In the genomic region with DNA sequence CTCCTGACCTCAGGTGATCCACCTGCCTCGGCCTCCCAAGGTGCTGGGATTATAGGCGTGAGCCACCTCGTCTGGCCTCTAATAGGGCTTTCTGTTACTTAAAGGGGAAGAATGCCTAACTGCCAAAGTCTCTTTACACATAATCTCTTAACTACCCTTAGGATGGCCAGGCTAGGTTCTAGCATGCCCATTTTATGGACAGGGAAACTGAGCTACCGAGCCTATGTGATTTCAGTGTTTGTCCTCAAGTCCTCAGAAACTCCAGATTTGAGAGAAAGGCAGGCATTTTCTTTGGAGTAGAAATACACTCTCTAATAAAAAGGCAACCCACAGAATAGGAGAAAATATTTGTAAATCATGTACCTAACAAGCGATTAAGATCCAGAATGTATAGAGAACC, we compare ENCODE assay signal across 36 cellular contexts. TPM values are rescaled to one million over a fixed set of nuclear protein-coding genes. Genes with fewer than 3 reads are reported as not detected.
"Had no signal": no experiment of that assay in that cellular context is flagged by ENCODE, and none has a peak within 500 bp of the region (broad histone marks: within the 10 kb centered on the region; RNA-seq: fewer than 3 reads in every experiment).

No MANE protein-coding gene starts in this region.

- DNase-seq: naive B cell; naive thymus-derived CD8-positive, alpha-beta T cell; nephron progenitor cell; nucleus accumbens; pancreas; retina; spleen; stimulated activated CD4-positive, alpha-beta T cell treated with anti-CD3 and anti-CD28 coated beads, Interleukin-12 subunit alpha, Interleukin-12 subunit beta, amount 100 ng/mL, for 4 hours; stimulated activated CD4-positive, alpha-beta T cell treated with anti-CD3 and anti-CD28 coated beads, Interleukin-1b, Interleukin-23, amount 100 ng/mL, for 48 hours; stimulated activated CD4-positive, alpha-beta T cell treated with anti-CD3 and anti-CD28 coated beads, Interleukin-4, amount 100 ng/mL, for 1 hour; stimulated activated CD4-positive, alpha-beta T cell treated with anti-CD3 and anti-CD28 coated beads, Interleukin-4, amount 100 ng/mL, for 4 hours; stimulated activated CD8-positive, alpha-beta memory T cell treated with anti-CD3 and anti-CD28 coated beads, Interleukin-4, amount 100 ng/mL, for 48 hours; stimulated activated naive CD4-positive, alpha-beta T cell; stimulated activated naive CD8-positive, alpha-beta T cell treated with anti-CD3 and anti-CD28 coated beads, Interleukin-15, amount 100 ng/mL, for 72 hours; stimulated activated naive CD8-positive, alpha-beta T cell treated with anti-CD3 and anti-CD28 coated beads, Interleukin-15, Interleukin-2, amounts not matched to agents 100 U/mL and 50 U/mL, for 24 hours; substantia nigra; testis; tibial artery; transverse colon; upper lobe of right lung; uterus had no signal

- H3K4me2 ChIP-seq: smooth muscle cell had no signal

- H3K27me3 ChIP-seq: neutrophil, right atrium auricular region, suprapubic skin, testis, tibial artery, transverse colon, upper lobe of right lung, uterus had no signal

- H3K36me3 ChIP-seq: neutrophil, pancreas, prostate gland, right atrium auricular region, spleen, suprapubic skin, tibial artery, transverse colon, upper lobe of right lung, uterus had no signal

- H3K4me3 ChIP-seq: pancreas, prostate gland, right atrium auricular region, skin epidermis, smooth muscle cell, spleen, suprapubic skin, testis, tibial artery, transverse colon, upper lobe of right lung, uterus had no signal

- H3K4me1 ChIP-seq: pancreas, prostate gland, right atrium auricular region, spleen, suprapubic skin, testis, tibial artery, transverse colon, upper lobe of right lung, uterus had no signal

- H3K9me3 ChIP-seq: neutrophil, pancreas, prostate gland, right atrium auricular region, spleen, suprapubic skin, testis, tibial artery, transverse colon, upper lobe of right lung, uterus had no signal

- ATAC-seq: naive thymus-derived CD8-positive, alpha-beta T cell; natural killer cell treated with Interleukin-12 subunit alpha and Interleukin-12 subunit beta and Interleukin-15 and Interleukin-18, amount 100 ng/mL, for 72 hours; pancreas; sciatic nerve; stimulated activated memory B cell treated with anti-CD40 and anti-IgM and Interleukin-4, amounts not matched to agents 10 μg/mL and 1 μg/mL and 100 μg/mL, for 72 hours; stimulated activated naive CD8-positive, alpha-beta T cell treated with anti-CD3 and anti-CD28 coated beads, Interleukin-15, amount 100 ng/mL, for 72 hours; stimulated activated naive CD8-positive, alpha-beta T cell treated with anti-CD3 and anti-CD28 coated beads, Interleukin-15, Interleukin-2, amounts not matched to agents 100 U/mL and 50 U/mL, for 24 hours; upper lobe of right lung had no signal

- H3K27ac ChIP-seq: neutrophil, pancreas, prostate gland, right atrium auricular region, skin epidermis, spleen, suprapubic skin, testis, tibial artery, transverse colon, upper lobe of right lung, uterus had no signal

- FAIRE-seq: pancreas had no signal

RNA-seq across cellular contexts. Expression of gene GLOD5, which starts 12.4 kb away (rescaled TPM):
- total RNA-seq: naive thymus-derived CD8-positive, alpha-beta T cell; natural killer cell treated with Interleukin-12 subunit alpha and Interleukin-12 subunit beta and Interleukin-15 and Interleukin-18, amount 100 ng/mL, for 72 hours; neural crest cell; omental fat pad; osteocyte; posterior vena cava; pulmonary artery endothelial cell; right atrium auricular region; sciatic nerve; smooth muscle cell; spleen; suprapubic skin; testis; urinary bladder; uterus had no signal
- polyA plus RNA-seq: naive thymus-derived CD8-positive, alpha-beta T cell; smooth muscle cell; spleen; urinary bladder had no signal

RNA-seq across cellular contexts. Expression of gene GATA1, which starts 37.2 kb away (rescaled TPM):
- total RNA-seq: naive thymus-derived CD8-positive, alpha-beta T cell; neural crest cell; omental fat pad; osteocyte; prostate gland; pulmonary artery endothelial cell; smooth muscle cell; suprapubic skin; transverse colon; urinary bladder had no signal
- polyA plus RNA-seq: naive thymus-derived CD8-positive, alpha-beta T cell; smooth muscle cell had no signal
